In genomic region chr7:98879198-98879988, GRCh38 we compare ENCODE assay signal across 8 cellular contexts. TPM values are rescaled to one million over a fixed set of nuclear protein-coding genes. Genes with fewer than 3 reads are reported as not detected.
DNase-seq lines count a peak whose midpoint lies in the region; ATAC-seq and TF ChIP-seq lines count a peak whose summit lies in the region.

No MANE protein-coding gene starts in this region.

- peaks cover 37% of the 10 kb centered on the region for H3K36me3 Mint-ChIP-seq in GM23338 (ENCODE audit: low read depth)
- peaks cover 35% of the 10 kb centered on the region for H3K36me3 Mint-ChIP-seq in activated B cell treated with CpG ODN at 0.5 μM for 24 hours (ENCODE audit: low read depth)

- no peaks in the 10 kb centered on the region for H3K9me2 ChIP-seq in GM23338 (ENCODE audit: insufficient read depth)

- intact Hi-C loops in activated B cell treated with CpG ODN at 0.5 μM for 24 hours (cut with micrococcal nuclease), result loop anchor here (1.0 to 10.0 kb wide), 8 partner anchors 9 to 1763 kb away; partner anchors contain the start of genes BRI3, FAM200A, LMTK2 and SDHAF3

- H3K4me1 ChIP-seq in GM23338 (ENCODE audit: insufficient read depth), result peaks cover 3% of the 10 kb centered on the region

- H4K20me1 ChIP-seq in GM23338 (replicated peaks; ENCODE audit: insufficient read depth), result peaks cover 15% of the 10 kb centered on the region

- POLR2A ChIA-PET in activated B cell treated with CpG ODN at 0.5 μM for 24 hours (lab: Charles Lee), result interaction anchor here (0.5 to 2.5 kb wide), 11 partner anchors 9 to 1007 kb away, joined by 3 to 27 read pairs (median 5); partner anchors contain the start of genes ARPC1A, BRI3, BUD31 and PDAP1

- no peak overlapping the region for H2AFZ ChIP-seq in GM23338

- H3K9me3 Mint-ChIP-seq in GM23338, result no peaks in the 10 kb centered on the region
- H3K9me3 Mint-ChIP-seq in activated B cell treated with CpG ODN at 0.5 μM for 24 hours, result no peaks in the 10 kb centered on the region

- CTCF ChIA-PET in activated B cell treated with CpG ODN at 0.5 μM for 24 hours (lab: Charles Lee), result interaction anchor here (0.6 to 1.5 kb wide), 6 partner anchors 12 to 599 kb away, joined by 3 to 5 read pairs (median 4); no protein-coding TSS in a partner anchor

- H3K4me3 Mint-ChIP-seq in GM23338, result peak overlapping the region; percentile 89
- peak overlapping the region; percentile 91 for H3K4me3 Mint-ChIP-seq in activated B cell treated with CpG ODN at 0.5 μM for 24 hours

- no peak overlapping the region for H3K27ac ChIP-seq in GM23338 (ENCODE audit: low read depth)

- peaks cover 11% of the 10 kb centered on the region; the same call in 2 of the 3 replicates for H3K4me1 Mint-ChIP-seq in GM23338
- H3K4me1 Mint-ChIP-seq in activated B cell treated with CpG ODN at 0.5 μM for 24 hours, result peaks cover 19% of the 10 kb centered on the region

- DNase-seq in GM23338 (ENCODE audit: low spot score) (peak; percentile 51), LNCaP clone FGC (ENCODE audit: low read depth) (peak; percentile 27), activated B cell treated with CpG ODN at 0.5 μM for 24 hours (peak; percentile 34), cerebellum (ENCODE audit: low spot score) (peak; percentile 38), medulla oblongata (ENCODE audit: extremely low spot score) (peak; percentile 9), retina (no peak)
- peak; percentile 35 for DNase-seq in stimulated activated CD8-positive, alpha-beta memory T cell treated with anti-CD3 and anti-CD28 coated beads, Interleukin-4, amount 100 ng/mL, for 24 hours (ENCODE audit: low read depth)

- H3K27me3 Mint-ChIP-seq in GM23338 (ENCODE audit: insufficient read depth, low read depth, poor library complexity), result peaks cover 5% of the 10 kb centered on the region
- H3K27me3 Mint-ChIP-seq in activated B cell treated with CpG ODN at 0.5 μM for 24 hours, result peaks cover 3% of the 10 kb centered on the region

- H3K27me3 ChIP-seq in GM23338 (ENCODE audit: insufficient read depth), result no peaks in the 10 kb centered on the region

- H3K4me2 ChIP-seq in GM23338, result peak overlapping the region; percentile 93

- ATAC-seq in GM23338 (peak; percentile 37), activated B cell treated with CpG ODN at 0.5 μM for 24 hours (ENCODE audit: low read depth) (peak; percentile 67)

- TF ChIP-seq CTCF in GM12874 (IDR thresholded peaks at IDR 0.05; ENCODE audit: insufficient read depth, low read depth, low read length) (peak; percentile 67), GM23338 (conservative IDR thresholded peaks at IDR 0.05; ENCODE audit: low read depth in 2 of 2) (0 out of 4 replicates have a peak, but pooled peaks of 1 of the 2 experiments have one; percentile 7), LNCaP clone FGC (IDR thresholded peaks at IDR 0.05; ENCODE audit: control insufficient read depth, extremely low read depth, insufficient read depth) (peak; percentile 57), activated B cell treated with CpG ODN at 0.5 μM for 24 hours (IDR thresholded peaks at IDR 0.05) (no peak)

- H3F3A ChIP-seq in GM23338 (replicated peaks; ENCODE audit: low read depth), result no peaks in the 10 kb centered on the region

- peaks cover 19% of the 10 kb centered on the region for H3K36me3 ChIP-seq in GM23338 (ENCODE audit: insufficient read depth)

- H3K4me3 ChIP-seq in GM23338, result peak overlapping the region; percentile 92
- H3K4me3 ChIP-seq in LNCaP clone FGC (ENCODE audit: low read depth, low read length), result peak overlapping the region; percentile 96

- H3K79me2 ChIP-seq in GM23338 (replicated peaks; ENCODE audit: insufficient read depth), result peaks cover 28% of the 10 kb centered on the region

- H3K27ac Mint-ChIP-seq in GM23338, result peak overlapping the region; percentile 72
- H3K27ac Mint-ChIP-seq in activated B cell treated with CpG ODN at 0.5 μM for 24 hours, result peak overlapping the region; percentile 93

TF ChIP-seq in GM23338, 12 proteins besides CTCF, POLR2A, EP300 and RAD21 (continues in another document):
- no peak for TF ChIP-seq POLR2AphosphoS5 (IDR thresholded peaks at IDR 0.05; ENCODE audit: low read depth)
- no peak for TF ChIP-seq EZH2 (IDR thresholded peaks at IDR 0.05; ENCODE audit: low read depth, unreplicated experiment)
- TF ChIP-seq CREB1 (CRISPR knock-in tag; IDR thresholded peaks at IDR 0.05; ENCODE audit: low read depth), result no peak
- TF ChIP-seq, protein P1, sequence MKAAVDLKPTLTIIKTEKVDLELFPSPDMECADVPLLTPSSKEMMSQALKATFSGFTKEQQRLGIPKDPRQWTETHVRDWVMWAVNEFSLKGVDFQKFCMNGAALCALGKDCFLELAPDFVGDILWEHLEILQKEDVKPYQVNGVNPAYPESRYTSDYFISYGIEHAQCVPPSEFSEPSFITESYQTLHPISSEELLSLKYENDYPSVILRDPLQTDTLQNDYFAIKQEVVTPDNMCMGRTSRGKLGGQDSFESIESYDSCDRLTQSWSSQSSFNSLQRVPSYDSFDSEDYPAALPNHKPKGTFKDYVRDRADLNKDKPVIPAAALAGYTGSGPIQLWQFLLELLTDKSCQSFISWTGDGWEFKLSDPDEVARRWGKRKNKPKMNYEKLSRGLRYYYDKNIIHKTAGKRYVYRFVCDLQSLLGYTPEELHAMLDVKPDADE (IDR thresholded peaks at IDR 0.05), result no peak; the same call in 1 of the 2 replicates
- no peak for TF ChIP-seq STAT1 (IDR thresholded peaks at IDR 0.05; ENCODE audit: unreplicated experiment)
- TF ChIP-seq EZH2phosphoT487 (IDR thresholded peaks at IDR 0.05; ENCODE audit: unreplicated experiment), result no peak
- no peak for TF ChIP-seq ZNF331 (CRISPR knock-in tag; IDR thresholded peaks at IDR 0.05; ENCODE audit: low read depth)
- TF ChIP-seq NANOG (IDR thresholded peaks at IDR 0.05; ENCODE audit: borderline replicate concordance), result no peak
- TF ChIP-seq JUNB (IDR thresholded peaks at IDR 0.05; ENCODE audit: unreplicated experiment), result no peak
- no peak for TF ChIP-seq ZNF114 (CRISPR knock-in tag; IDR thresholded peaks at IDR 0.05)
- TF ChIP-seq REST (IDR thresholded peaks at IDR 0.05; ENCODE audit: unreplicated experiment), result no peak

RNA-seq across cellular contexts. Expression of gene TRRAP, which starts 1.1 kb away (rescaled TPM):
- 49.8 and 58.7 TPM in 2 replicates for total RNA-seq in GM23338 (2014; rRNA removed; shearing (Covaris generic))
- polyA plus RNA-seq in GM23338 (2016; fragmentation: Nextera tagmentation; extraction: Ambion mirVana), result 14.9 and 16.1 TPM in 2 replicates
- total RNA-seq in activated B cell treated with CpG ODN at 0.5 μM for 24 hours, result 73.9 and 77.9 TPM in 2 replicates
- total RNA-seq in cerebellum, result 46.9 TPM

RNA-seq across cellular contexts. Expression of gene TMEM130, which starts 9.6 kb away (rescaled TPM):
- 1.5 and 4.2 TPM in 2 replicates for total RNA-seq in GM23338 (2014; rRNA removed; shearing (Covaris generic))
- polyA plus RNA-seq in GM23338 (2016; fragmentation: Nextera tagmentation; extraction: Ambion mirVana), result 2.0 TPM in 2 replicates
- total RNA-seq in activated B cell treated with CpG ODN at 0.5 μM for 24 hours (0.31 TPM in 1 of 2 replicates, not detected in the other), cerebellum (7.6 TPM)
